16 cellular contexts compared by ENCODE assay signal in the genomic region with DNA sequence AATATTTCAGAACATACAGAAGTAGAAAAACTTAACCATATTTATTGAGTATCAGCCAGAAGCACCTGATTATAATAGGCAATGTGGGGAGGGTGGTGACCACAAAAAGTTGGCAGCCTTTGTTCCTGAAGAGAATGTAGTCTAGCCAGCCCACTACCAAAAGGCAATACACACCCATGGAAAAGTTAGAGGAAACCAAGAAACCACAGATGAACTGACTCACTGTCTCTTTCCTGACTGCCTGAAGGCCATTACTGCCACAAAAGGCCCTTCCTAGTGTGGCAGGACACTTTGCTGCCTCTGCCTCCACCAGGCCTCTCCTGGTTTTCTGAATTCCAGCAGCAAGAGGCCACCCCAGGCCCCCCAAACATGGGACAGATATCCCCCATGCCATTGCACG.
"Had no signal": no experiment of that assay in that cellular context is flagged by ENCODE, and none has a peak within 500 bp of the region (broad histone marks: within the 10 kb centered on the region; RNA-seq: fewer than 3 reads in every experiment).

No MANE protein-coding gene starts in this region.

- H3K27ac ChIP-seq: colonic mucosa, gastroesophageal sphincter, sigmoid colon, stomach, thoracic aorta, vagina, WERI-Rb-1 had no signal

- H3K9me3 Mint-ChIP-seq: activated naive CD4-positive, alpha-beta T cell treated with anti-CD3 and anti-CD28 coated beads, Interleukin-2, amount 10 ng/mL, durations not matched to agents 7 days and 5 days; nephron progenitor cell had no signal

- ATAC-seq: activated CD4-positive, alpha-beta T cell treated with anti-CD3 and anti-CD28 coated beads for 36 hours; gastroesophageal sphincter; left ventricle myocardium superior had no signal

- H3K4me3 Mint-ChIP-seq: activated CD4-positive, alpha-beta T cell treated with anti-CD3 and anti-CD28 coated beads for 36 hours; activated naive CD4-positive, alpha-beta T cell treated with anti-CD3 and anti-CD28 coated beads, Interleukin-2, amount 10 ng/mL, durations not matched to agents 7 days and 5 days; nephron progenitor cell had no signal

- H3K9me3 ChIP-seq: colonic mucosa, gastroesophageal sphincter, sigmoid colon, stomach, thoracic aorta, vagina had no signal

- H3K4me1 Mint-ChIP-seq: activated CD4-positive, alpha-beta T cell treated with anti-CD3 and anti-CD28 coated beads for 36 hours; activated naive CD4-positive, alpha-beta T cell treated with anti-CD3 and anti-CD28 coated beads, Interleukin-2, amount 10 ng/mL, durations not matched to agents 7 days and 5 days had no signal

- H3K4me1 ChIP-seq: colonic mucosa, gastroesophageal sphincter, sigmoid colon, vagina had no signal

- H3K27me3 ChIP-seq: colonic mucosa, vagina had no signal

- DNase-seq: activated CD4-positive, alpha-beta T cell treated with anti-CD3 and anti-CD28 coated beads for 36 hours; activated naive CD4-positive, alpha-beta T cell treated with anti-CD3 and anti-CD28 coated beads, Interleukin-2, amount 10 ng/mL, durations not matched to agents 7 days and 5 days; amygdala; colonic mucosa; kidney; left ventricle myocardium superior; mesendoderm; nephron progenitor cell; sigmoid colon; stimulated activated CD4-positive, alpha-beta T cell treated with anti-CD3 and anti-CD28 coated beads, Interleukin-2, amount 100 ng/mL, for 48 hours; stomach; SW 1271; WERI-Rb-1 had no signal

- H3K27ac Mint-ChIP-seq: activated CD4-positive, alpha-beta T cell treated with anti-CD3 and anti-CD28 coated beads for 36 hours; activated naive CD4-positive, alpha-beta T cell treated with anti-CD3 and anti-CD28 coated beads, Interleukin-2, amount 10 ng/mL, durations not matched to agents 7 days and 5 days; nephron progenitor cell had no signal

- H3K36me3 Mint-ChIP-seq: activated naive CD4-positive, alpha-beta T cell treated with anti-CD3 and anti-CD28 coated beads, Interleukin-2, amount 10 ng/mL, durations not matched to agents 7 days and 5 days had no signal

- FAIRE-seq: kidney had no signal

- H3K36me3 ChIP-seq: colonic mucosa, gastroesophageal sphincter, sigmoid colon, stomach, thoracic aorta, vagina, WERI-Rb-1 had no signal

- H3K4me3 ChIP-seq: colonic mucosa, gastroesophageal sphincter, sigmoid colon, stomach, thoracic aorta, vagina had no signal
